Comparison of ENCODE assay signal across 8 cellular contexts in the genomic region with DNA sequence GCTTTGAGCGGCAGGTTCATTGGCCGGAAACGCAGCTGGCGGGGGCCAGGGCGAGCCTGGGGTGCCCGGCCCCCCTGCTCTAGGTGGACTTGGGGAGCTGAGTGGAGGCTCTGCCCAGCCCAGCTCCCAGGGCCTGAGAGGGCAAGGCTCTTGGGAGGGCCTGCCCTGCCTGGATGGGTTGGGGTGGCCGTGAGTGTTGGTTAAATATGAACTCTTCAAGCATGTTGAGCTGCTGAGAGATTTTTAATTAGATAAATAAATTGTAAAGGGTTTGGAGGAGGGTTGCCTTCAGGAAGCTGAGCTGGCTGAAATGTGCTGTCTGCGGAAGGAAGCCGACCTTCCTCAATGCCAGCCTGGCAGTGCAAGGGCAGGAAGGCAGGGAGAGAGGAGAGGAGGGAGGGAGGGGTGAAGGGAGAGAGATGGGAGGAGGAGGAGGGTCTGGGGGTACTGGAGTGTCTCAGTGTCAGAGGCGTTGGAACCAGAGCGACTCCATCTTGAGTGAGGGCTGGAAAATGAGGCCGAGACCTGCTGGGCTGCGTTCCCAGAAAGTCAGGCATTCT.
DNase-seq lines count a peak whose midpoint lies in the region; ATAC-seq and TF ChIP-seq lines count a peak whose summit lies in the region.

No MANE protein-coding gene starts in this region.

- peak; percentile 34 for ATAC-seq in effector memory CD8-positive, alpha-beta T cell (replicated peaks)

- H3K4me1 ChIP-seq in MM.1S (ENCODE audit: low read length) = no peaks in the 10 kb centered on the region

- no peaks in the 10 kb centered on the region for H3K79me2 ChIP-seq in MM.1S (ENCODE audit: low read length)

- no peaks in the 10 kb centered on the region for H3K9me3 Mint-ChIP-seq in effector memory CD8-positive, alpha-beta T cell
- H3K9me3 Mint-ChIP-seq in nephron = no peaks in the 10 kb centered on the region

- no peak overlapping the region for H3K9ac ChIP-seq in MM.1S (ENCODE audit: low read length)

- H3K4me3 ChIP-seq in AG10803 (ENCODE audit: low read length) (peak overlapping the region; percentile 55), MM.1S (ENCODE audit: low read length) (peak overlapping the region; percentile 13; the same call in 1 of the 2 replicates)

- DNase-seq in AG10803 (ENCODE audit: low read depth) (no peak), MM.1S (no peak), NCI-H748 (lab: John Stamatoyannopoulos, UW; ENCODE audit: unreplicated experiment) (no peak), activated gamma-delta T cell (lab: John Stamatoyannopoulos, UW) (no peak), NCI-H1417 treated with DMSO at 0.1 percent for 48 hours (lab: John Stamatoyannopoulos, UW) (no peak), NCI-H1930 (lab: John Stamatoyannopoulos, UW) (no peak)
- DNase-seq in effector memory CD8-positive, alpha-beta T cell = no peak

- H3K4me1 Mint-ChIP-seq in effector memory CD8-positive, alpha-beta T cell (ENCODE audit: low read depth in 2 of 2) = peaks cover 8 to 9% of the 10 kb centered on the region in 2 donors
- H3K4me1 Mint-ChIP-seq in nephron = peaks cover 52% of the 10 kb centered on the region

- H3K9me2 ChIP-seq in MM.1S (replicated peaks; ENCODE audit: insufficient read depth, low read length) = no peaks in the 10 kb centered on the region

- TF ChIP-seq CTCF in AG10803 (conservative IDR thresholded peaks at IDR 0.05; ENCODE audit: low read length) (no peak), MM.1S (IDR thresholded peaks at IDR 0.05; ENCODE audit: low read length) (no peak), nephron (IDR thresholded peaks at IDR 0.05; ENCODE audit: unreplicated experiment in 3 of 3) (no peak)

- H3K27me3 Mint-ChIP-seq in effector memory CD8-positive, alpha-beta T cell = peaks cover 63 to 68% of the 10 kb centered on the region in 2 donors
- peaks cover 12% of the 10 kb centered on the region for H3K27me3 Mint-ChIP-seq in nephron (ENCODE audit: low read depth)

- peak overlapping the region; percentile 58; the same call in 1 of the 2 replicates for H3K4me2 ChIP-seq in MM.1S (ENCODE audit: low read depth, low read length)

- no peak overlapping the region for H3K27ac ChIP-seq in MM.1S (ENCODE audit: low read length)

- peaks cover 3% of the 10 kb centered on the region for H3K36me3 Mint-ChIP-seq in effector memory CD8-positive, alpha-beta T cell (ENCODE audit: insufficient read depth)
- H3K36me3 Mint-ChIP-seq in nephron (ENCODE audit: low read depth) = no peaks in the 10 kb centered on the region

- H3K9me3 ChIP-seq in MM.1S (replicated peaks; ENCODE audit: insufficient read depth, low read length) = no peaks in the 10 kb centered on the region

- H3K27ac Mint-ChIP-seq in effector memory CD8-positive, alpha-beta T cell = peak overlapping the region in 1 of 2 donors; percentile 15
- H3K27ac Mint-ChIP-seq in nephron = peak overlapping the region in 2 of 3 experiments; percentile 49 to 96

- H4K20me1 ChIP-seq in MM.1S (ENCODE audit: insufficient read depth, low read length) = no peaks in the 10 kb centered on the region

- H3K27me3 ChIP-seq in MM.1S (replicated peaks; ENCODE audit: insufficient read depth, low read length) = peaks cover 64% of the 10 kb centered on the region

- no peaks in the 10 kb centered on the region; the same call in 1 of the 2 replicates for H3F3A ChIP-seq in MM.1S (ENCODE audit: insufficient read depth, low read length)

- H3K4me3 Mint-ChIP-seq in effector memory CD8-positive, alpha-beta T cell = peak overlapping the region; percentile 67 to 73
- H3K4me3 Mint-ChIP-seq in nephron = no peak overlapping the region

- H2AFZ ChIP-seq in MM.1S (ENCODE audit: low read length) = 0 out of 2 replicates have a peak overlapping the region, but pooled peaks have one; percentile 39

- no peaks in the 10 kb centered on the region for H3K36me3 ChIP-seq in MM.1S (replicated peaks; ENCODE audit: insufficient read depth, low read length)

Comparison
In these comparisons a context has a peak if more than half of its experiments do, and no peak if none do; other contexts are left out.
1. H3K4me3 Mint-ChIP-seq: peak in effector memory CD8-positive, alpha-beta T cell (2 of 2); none in nephron (0 of 3).